2 cellular contexts compared by ENCODE assay signal in genomic region chr6:15248451-15249370, GRCh38.
TF ChIP-seq lines count a peak whose summit lies in the region.

No MANE protein-coding gene starts in this region.

TF ChIP-seq in HEK293, 187 proteins besides CTCF, POLR2A, EP300 and RAD21 (continued from another document and continues in another):
- TF ChIP-seq ZNF423 (tag by site-specific recombination; IDR thresholded peaks at IDR 0.05) = 0 out of 2 replicates have a peak, but pooled peaks have one; percentile 44
- TF ChIP-seq SP2 (tag by site-specific recombination; IDR thresholded peaks at IDR 0.05) = peak; percentile 59
- peak; percentile 66 for TF ChIP-seq SP3 (tag by site-specific recombination; IDR thresholded peaks at IDR 0.05)
- no peak for TF ChIP-seq ZBTB48 (tag by site-specific recombination; IDR thresholded peaks at IDR 0.05)
- TF ChIP-seq KLF8 (tag by site-specific recombination; IDR thresholded peaks at IDR 0.05) = peak; percentile 81
- peak; percentile 70 for TF ChIP-seq PRDM10 (tag by site-specific recombination; IDR thresholded peaks at IDR 0.05)
- peak; percentile 65 for TF ChIP-seq SP7 (tag by site-specific recombination; IDR thresholded peaks at IDR 0.05)
- TF ChIP-seq ZNF677 (tag by site-specific recombination; IDR thresholded peaks at IDR 0.05) = no peak
- peak; percentile 93 for TF ChIP-seq ZNF513 (tag by site-specific recombination; IDR thresholded peaks at IDR 0.05)
- peak; percentile 81 for TF ChIP-seq KLF10 (tag by site-specific recombination; IDR thresholded peaks at IDR 0.05)
- TF ChIP-seq PRDM1 (tag by site-specific recombination; IDR thresholded peaks at IDR 0.05) = peak; percentile 96
- TF ChIP-seq ZEB2 (tag by site-specific recombination; IDR thresholded peaks at IDR 0.05) = no peak; the same call in none of the 2 replicates
- TF ChIP-seq ATF2 (tag by site-specific recombination; IDR thresholded peaks at IDR 0.05; ENCODE audit: low read depth) = peak; percentile 94
- peak; percentile 97 for TF ChIP-seq SCRT2 (tag by site-specific recombination; IDR thresholded peaks at IDR 0.05)
- peak; percentile 50; the same call in 1 of the 2 replicates for TF ChIP-seq ZNF76 (tag by site-specific recombination; IDR thresholded peaks at IDR 0.05; ENCODE audit: borderline replicate concordance, low read depth)
- TF ChIP-seq ZNF350 (tag by site-specific recombination; IDR thresholded peaks at IDR 0.05) = no peak
- TF ChIP-seq ZNF239 (tag by site-specific recombination; IDR thresholded peaks at IDR 0.05) = no peak
- no peak for TF ChIP-seq ZFP3 (tag by site-specific recombination; IDR thresholded peaks at IDR 0.05; ENCODE audit: low read depth)
- TF ChIP-seq ZNF10 (tag by site-specific recombination; IDR thresholded peaks at IDR 0.05) = peak; percentile 43; the same call in 1 of the 2 replicates
- TF ChIP-seq PBX3 (CRISPR knock-in tag; IDR thresholded peaks at IDR 0.05) = no peak
- TF ChIP-seq ZBTB8A (tag by site-specific recombination; IDR thresholded peaks at IDR 0.05) = peak; percentile 62
- no peak for TF ChIP-seq BCL11A (tag by site-specific recombination; IDR thresholded peaks at IDR 0.05; ENCODE audit: low read depth)
- TF ChIP-seq WT1 (tag by site-specific recombination; IDR thresholded peaks at IDR 0.05) = peak; percentile 86

TF ChIP-seq in SK-N-SH, 30 proteins besides CTCF, POLR2A, EP300 and RAD21 (continued from another document):
- no peak for TF ChIP-seq USF1 (IDR thresholded peaks at IDR 0.05; ENCODE audit: borderline replicate concordance, low read depth)
- no peak for TF ChIP-seq EZH2phosphoT487 (IDR thresholded peaks at IDR 0.05; ENCODE audit: borderline replicate concordance, low read depth)
- 0 out of 2 replicates have a peak, but pooled peaks have one; percentile 31 for TF ChIP-seq GABPA (IDR thresholded peaks at IDR 0.05; ENCODE audit: low read depth)
- TF ChIP-seq NRF1 (IDR thresholded peaks at IDR 0.05; ENCODE audit: low read depth, low read length) = peak; percentile 35
- no peak for TF ChIP-seq RXRA (IDR thresholded peaks at IDR 0.05; ENCODE audit: borderline replicate concordance, low read depth)
- TF ChIP-seq TCF12 (IDR thresholded peaks at IDR 0.05) = 0 out of 2 replicates have a peak, but pooled peaks have one; percentile 3
